In the genomic region with DNA sequence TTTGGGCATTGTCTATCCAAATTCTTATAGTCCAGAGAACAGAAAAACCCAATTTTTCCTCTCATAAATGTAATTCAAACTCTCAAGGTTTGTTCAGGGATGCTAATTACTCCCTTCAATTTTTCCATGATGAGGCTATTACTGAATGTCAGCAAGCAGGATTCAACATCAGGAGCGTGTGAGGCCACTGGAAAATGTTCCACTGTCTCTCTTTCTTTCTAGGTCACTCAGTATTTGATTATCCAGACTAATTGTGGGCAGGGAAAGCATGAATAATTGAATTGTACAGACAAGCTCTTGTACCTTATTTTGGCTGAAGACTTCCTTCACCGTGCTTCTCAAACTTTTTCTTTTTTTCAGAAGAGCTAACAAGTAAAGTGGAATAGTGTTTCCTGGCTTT, we compare ENCODE assay signal across 22 cellular contexts. TPM values are rescaled to one million over a fixed set of nuclear protein-coding genes. Genes with fewer than 3 reads are reported as not detected.
DNase-seq lines count a peak whose midpoint lies in the region; FAIRE-seq and TF ChIP-seq lines count a peak whose summit lies in the region.
"Had no signal": no experiment of that assay in that cellular context is flagged by ENCODE, and none has a peak within 500 bp of the region (broad histone marks: within the 10 kb centered on the region; RNA-seq: fewer than 3 reads in every experiment).

No MANE protein-coding gene starts in this region.

- dilution Hi-C loops in keratinocyte (cut with MboI; ENCODE audit: extremely low pct_ligation_motif_present, low sequenced_read_pairs): no loop called here

- FAIRE-seq in keratinocyte (lab: Jason Lieb, UNC): peak; percentile 39
- FAIRE-seq: HepG2 had no signal

- H3K9me3 ChIP-seq in ascending aorta: no peaks in the 10 kb centered on the region
- no peaks in the 10 kb centered on the region for H3K9me3 ChIP-seq in keratinocyte (ENCODE audit: control insufficient read depth, low read depth, low read length)
- no peaks in the 10 kb centered on the region for H3K9me3 ChIP-seq in skeletal muscle tissue (ENCODE audit: control insufficient read depth in 3 of 3, low read length in 3 of 3)

- H3K4me3 ChIP-seq in ascending aorta: no peak overlapping the region
- no peak overlapping the region for H3K4me3 ChIP-seq in keratinocyte (ENCODE audit: control insufficient read depth in 2 of 3, extremely low read depth in 1 of 3, insufficient read depth in 2 of 3, low read depth in 1 of 3, low read length in 3 of 3)
- H3K4me3 ChIP-seq in skeletal muscle tissue (ENCODE audit: low read length in 3 of 3): no peak overlapping the region
- H3K4me3 ChIP-seq: SJCRH30 had no signal

- intact Hi-C loops in ascending aorta (cut with DNase I) (no loop called here), CD14-positive monocyte (cut with micrococcal nuclease) (no loop called here)

- DNase-seq in NCI-H146 (lab: John Stamatoyannopoulos, UW) (peak; percentile 25), NCI-H146 treated with DMSO at 0.1 percent for 48 hours (lab: John Stamatoyannopoulos, UW; ENCODE audit: unreplicated experiment) (no peak), ascending aorta (ENCODE audit: low spot score in 2 of 2) (no peak), keratinocyte (ENCODE audit: low read depth, low spot score) (no peak), iPS-NIHi11 (ENCODE audit: low spot score) (no peak), CD14-positive monocyte (ENCODE audit: low spot score) (no peak)
- DNase-seq in effector CD8-positive, alpha-beta T cell (lab: John Stamatoyannopoulos, UW): no peak
- DNase-seq: 8988T, C1 segment of cervical spinal cord, H9, KBM-7, NCI-H1092, NCI-H1436, NCI-H2029, NCI-H226, NCI-H510A treated with DMSO at 0.1 percent for 48 hours, NCI-H748 treated with DMSO at 0.1 percent for 48 hours, SJCRH30 had no signal

- H3K9ac ChIP-seq in keratinocyte (ENCODE audit: control insufficient read depth, extremely low read depth, insufficient read depth, low read length) (no peak overlapping the region), skeletal muscle tissue (ENCODE audit: low read depth in 1 of 3, low read length in 3 of 3) (no peak overlapping the region)

- H3K36me3 Mint-ChIP-seq in CD14-positive monocyte: no peaks in the 10 kb centered on the region

- H3K27me3 Mint-ChIP-seq in CD14-positive monocyte (ENCODE audit: low read depth in 3 of 3): peaks cover 0 to 6% (median 1%) of the 10 kb centered on the region in 3 donors

- no peaks in the 10 kb centered on the region for H3K79me2 ChIP-seq in keratinocyte (ENCODE audit: control insufficient read depth, insufficient read depth, low read length)

- H3K4me1 Mint-ChIP-seq in CD14-positive monocyte: no peaks in the 10 kb centered on the region
- H3K4me1 Mint-ChIP-seq: H9 had no signal

- H3K9me3 Mint-ChIP-seq in CD14-positive monocyte: peaks cover 0 to 5% (median 2%) of the 10 kb centered on the region in 7 donors

- H4K20me1 ChIP-seq in keratinocyte (ENCODE audit: control insufficient read depth, extremely low read depth, insufficient read depth, low read length): no peaks in the 10 kb centered on the region

- H3K4me1 ChIP-seq in ascending aorta (peaks cover 0 to 7% of the 10 kb centered on the region in 2 donors), keratinocyte (ENCODE audit: control insufficient read depth, extremely low read depth, insufficient read depth, low read length) (peaks cover 12% of the 10 kb centered on the region), skeletal muscle tissue (ENCODE audit: control insufficient read depth in 3 of 3, insufficient read depth in 3 of 3, low read length in 3 of 3) (no peaks in the 10 kb centered on the region)
- H3K4me1 ChIP-seq: SJCRH30 had no signal

- H3K4me2 ChIP-seq in keratinocyte (ENCODE audit: control insufficient read depth, extremely low read depth, insufficient read depth, low read depth, low read length): no peak overlapping the region

- TF ChIP-seq CTCF in ascending aorta (IDR thresholded peaks at IDR 0.05): no peak
- no peak for TF ChIP-seq CTCF in keratinocyte (optimal IDR thresholded peaks at IDR 0.05 in 1 of 3, IDR thresholded peaks at IDR 0.05 in 1 of 3, conservative IDR thresholded peaks at IDR 0.05 in 1 of 3; ENCODE audit: extremely low read depth in 1 of 3, insufficient read depth in 2 of 3, low read length in 3 of 3)
- TF ChIP-seq CTCF in CD14-positive monocyte (IDR thresholded peaks at IDR 0.05): no peak

- H3K9me1 ChIP-seq in keratinocyte (ENCODE audit: control insufficient read depth, extremely low read depth, insufficient read depth, low read length): no peaks in the 10 kb centered on the region

- peak overlapping the region; percentile 16 to 20 for H3K27ac ChIP-seq in ascending aorta
- H3K27ac ChIP-seq in keratinocyte (ENCODE audit: control insufficient read depth, insufficient read depth, low read length): no peak overlapping the region
- H3K27ac ChIP-seq in skeletal muscle tissue (ENCODE audit: low read depth, low read length): peak overlapping the region; percentile 29
- H3K27ac ChIP-seq: HL-60, SJCRH30 had no signal

- H2AFZ ChIP-seq in keratinocyte (ENCODE audit: control insufficient read depth, low read length): no peak overlapping the region

- no peaks in the 10 kb centered on the region for H3K27me3 ChIP-seq in ascending aorta
- no peaks in the 10 kb centered on the region for H3K27me3 ChIP-seq in keratinocyte (ENCODE audit: control insufficient read depth, extremely low read depth, insufficient read depth, low read length)
- H3K27me3 ChIP-seq in skeletal muscle tissue (ENCODE audit: control insufficient read depth in 3 of 3, insufficient read depth in 3 of 3, low read length in 3 of 3): no peaks in the 10 kb centered on the region

- H3K36me3 ChIP-seq in ascending aorta (no peaks in the 10 kb centered on the region), keratinocyte (ENCODE audit: control insufficient read depth in 2 of 2, extremely low read depth in 1 of 2, insufficient read depth in 2 of 2, low read length in 2 of 2) (no peaks in the 10 kb centered on the region), skeletal muscle tissue (ENCODE audit: control insufficient read depth in 3 of 3, insufficient read depth in 3 of 3, low read length in 3 of 3) (no peaks in the 10 kb centered on the region)
- H3K36me3 ChIP-seq: SJCRH30 had no signal

- H3K27ac Mint-ChIP-seq in CD14-positive monocyte: no peak overlapping the region
- H3K27ac Mint-ChIP-seq: H9 had no signal

- H3K4me3 Mint-ChIP-seq in CD14-positive monocyte: no peak overlapping the region
- H3K4me3 Mint-ChIP-seq: H9 had no signal

RNA-seq across cellular contexts. Expression of a gene that starts 30.7 kb away (rescaled TPM):
- 0.64 TPM for total RNA-seq in ascending aorta
- 1.8 to 4.1 TPM (median 2.2 TPM) in 3 replicates for polyA plus RNA-seq in keratinocyte
- polyA plus RNA-seq in keratinocyte (2011; ENCODE audit: low read depth): 3.5 TPM
- 1.3 and 3.4 TPM in 2 replicates for polyA plus RNA-seq in keratinocyte (2011; cell fraction: cytosol; rRNA removed)
- 2.7 and 3.2 TPM in 2 replicates for polyA plus RNA-seq in keratinocyte (2011; cell fraction: nucleus; rRNA removed)
- 2.3 and 2.8 TPM in 2 replicates for polyA plus RNA-seq in keratinocyte (2012; ENCODE audit: low replicate concordance)
- polyA minus RNA-seq in keratinocyte: 0.49 to 2.2 TPM (median 1.7 TPM) in 3 replicates
- 1.5 TPM for polyA minus RNA-seq in keratinocyte (2011; cell fraction: cytosol; rRNA and poly(A)+ RNA removed)
- 1.5 and 2.3 TPM in 2 replicates for polyA minus RNA-seq in keratinocyte (2011; cell fraction: nucleus; rRNA and poly(A)+ RNA removed)
- total RNA-seq in skeletal muscle tissue: 6.8 TPM
- polyA plus RNA-seq in CD14-positive monocyte: under 1 TPM in 1 of 2 donors, not detected in 1; 0.13 TPM

RNA-seq across cellular contexts. Expression of a gene that starts 31.1 kb away (rescaled TPM):
- total RNA-seq in ascending aorta: not detected
- 0.03 TPM in 2 of 3 replicates, not detected in the other for polyA plus RNA-seq in keratinocyte
- not detected for polyA plus RNA-seq in keratinocyte (2011; ENCODE audit: low read depth)
- 0.01 TPM in 1 of 2 replicates, not detected in the other for polyA plus RNA-seq in keratinocyte (2011; cell fraction: cytosol; rRNA removed)
- polyA plus RNA-seq in keratinocyte (2011; cell fraction: nucleus; rRNA removed): 0.05 TPM in 2 replicates
- polyA plus RNA-seq in keratinocyte (2012; ENCODE audit: low replicate concordance): 0.06 and 0.14 TPM in 2 replicates
- polyA minus RNA-seq in keratinocyte: not detected in 3 replicates
- polyA minus RNA-seq in keratinocyte (2011; cell fraction: cytosol; rRNA and poly(A)+ RNA removed): not detected
- polyA minus RNA-seq in keratinocyte (2011; cell fraction: nucleus; rRNA and poly(A)+ RNA removed): 0.11 TPM in 1 of 2 replicates, not detected in the other
- 0.52 TPM for total RNA-seq in skeletal muscle tissue
- under 1 TPM in 1 of 2 donors, not detected in 1; 0.16 TPM for polyA plus RNA-seq in CD14-positive monocyte
- total RNA-seq: H9, HT-29, SJCRH30 had no signal
